ENCODE assay signal across 1 cellular context in the genomic region with DNA sequence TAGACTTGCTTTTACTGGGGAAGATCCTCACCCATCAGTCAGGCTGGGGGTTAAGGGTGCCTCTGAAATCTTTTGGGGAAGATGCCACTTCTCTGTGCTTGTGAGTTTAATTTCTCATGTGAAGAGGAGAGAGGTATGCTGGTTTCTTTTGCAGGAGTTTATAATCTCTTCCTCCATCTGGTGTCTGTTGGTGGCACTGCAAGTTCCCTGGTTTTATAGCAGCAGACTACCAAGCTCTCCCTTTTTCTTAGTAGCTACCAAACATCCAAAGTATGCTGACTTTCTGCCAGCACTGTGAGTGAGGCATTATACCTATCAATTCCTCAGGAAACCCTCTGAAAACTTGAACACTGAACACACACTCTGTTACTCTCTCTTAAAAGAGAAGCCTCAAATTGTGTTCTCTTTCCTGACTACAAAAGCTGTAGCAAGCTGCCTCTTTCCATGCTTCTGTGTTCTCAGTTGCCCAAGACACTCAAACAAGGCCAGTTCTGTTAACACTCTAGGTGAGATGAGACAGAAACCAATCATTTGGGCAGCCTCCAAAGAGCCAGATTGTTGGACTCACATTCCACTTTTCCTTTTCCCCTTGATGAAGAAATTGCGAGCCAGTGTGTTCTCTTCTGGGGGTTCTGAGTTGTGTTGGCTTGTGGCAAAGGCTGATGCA.
TF ChIP-seq lines count a peak whose summit lies in the region.

No MANE protein-coding gene starts in this region.

TF ChIP-seq in HCT116, 20 proteins besides CTCF, POLR2A, EP300 and RAD21 (continued from another document):
- TF ChIP-seq, protein P1, sequence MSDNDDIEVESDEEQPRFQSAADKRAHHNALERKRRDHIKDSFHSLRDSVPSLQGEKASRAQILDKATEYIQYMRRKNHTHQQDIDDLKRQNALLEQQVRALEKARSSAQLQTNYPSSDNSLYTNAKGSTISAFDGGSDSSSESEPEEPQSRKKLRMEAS (IDR thresholded peaks at IDR 0.05): no peak
- TF ChIP-seq, protein P2, sequence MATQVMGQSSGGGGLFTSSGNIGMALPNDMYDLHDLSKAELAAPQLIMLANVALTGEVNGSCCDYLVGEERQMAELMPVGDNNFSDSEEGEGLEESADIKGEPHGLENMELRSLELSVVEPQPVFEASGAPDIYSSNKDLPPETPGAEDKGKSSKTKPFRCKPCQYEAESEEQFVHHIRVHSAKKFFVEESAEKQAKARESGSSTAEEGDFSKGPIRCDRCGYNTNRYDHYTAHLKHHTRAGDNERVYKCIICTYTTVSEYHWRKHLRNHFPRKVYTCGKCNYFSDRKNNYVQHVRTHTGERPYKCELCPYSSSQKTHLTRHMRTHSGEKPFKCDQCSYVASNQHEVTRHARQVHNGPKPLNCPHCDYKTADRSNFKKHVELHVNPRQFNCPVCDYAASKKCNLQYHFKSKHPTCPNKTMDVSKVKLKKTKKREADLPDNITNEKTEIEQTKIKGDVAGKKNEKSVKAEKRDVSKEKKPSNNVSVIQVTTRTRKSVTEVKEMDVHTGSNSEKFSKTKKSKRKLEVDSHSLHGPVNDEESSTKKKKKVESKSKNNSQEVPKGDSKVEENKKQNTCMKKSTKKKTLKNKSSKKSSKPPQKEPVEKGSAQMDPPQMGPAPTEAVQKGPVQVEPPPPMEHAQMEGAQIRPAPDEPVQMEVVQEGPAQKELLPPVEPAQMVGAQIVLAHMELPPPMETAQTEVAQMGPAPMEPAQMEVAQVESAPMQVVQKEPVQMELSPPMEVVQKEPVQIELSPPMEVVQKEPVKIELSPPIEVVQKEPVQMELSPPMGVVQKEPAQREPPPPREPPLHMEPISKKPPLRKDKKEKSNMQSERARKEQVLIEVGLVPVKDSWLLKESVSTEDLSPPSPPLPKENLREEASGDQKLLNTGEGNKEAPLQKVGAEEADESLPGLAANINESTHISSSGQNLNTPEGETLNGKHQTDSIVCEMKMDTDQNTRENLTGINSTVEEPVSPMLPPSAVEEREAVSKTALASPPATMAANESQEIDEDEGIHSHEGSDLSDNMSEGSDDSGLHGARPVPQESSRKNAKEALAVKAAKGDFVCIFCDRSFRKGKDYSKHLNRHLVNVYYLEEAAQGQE (IDR thresholded peaks at IDR 0.05; ENCODE audit: low read depth): no peak
